In the genomic region with DNA sequence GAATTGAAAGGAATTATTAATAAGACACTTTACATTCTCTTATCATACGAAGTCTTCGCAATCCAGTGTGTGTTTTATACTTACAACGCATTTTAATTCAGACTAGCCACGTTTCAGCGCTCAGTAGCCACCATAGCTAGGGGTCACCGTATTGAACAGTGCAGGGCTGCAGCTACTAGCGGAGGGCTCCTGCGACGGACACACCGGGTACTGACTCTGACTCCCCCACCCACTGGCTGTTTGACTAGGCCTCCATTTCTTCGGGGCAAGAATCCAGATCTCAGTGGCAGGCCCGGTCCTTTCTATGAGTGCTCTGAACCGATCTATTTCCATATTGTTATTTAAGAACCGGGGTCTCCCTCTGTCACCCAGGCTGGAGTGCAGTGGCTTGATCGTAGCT, we compare ENCODE assay signal across 15 cellular contexts. TPM values are rescaled to one million over a fixed set of nuclear protein-coding genes. Genes with fewer than 3 reads are reported as not detected.
DNase-seq lines count a peak whose midpoint lies in the region; ATAC-seq and TF ChIP-seq lines count a peak whose summit lies in the region.
"Had no signal": no experiment of that assay in that cellular context is flagged by ENCODE, and none has a peak within 500 bp of the region (broad histone marks: within the 10 kb centered on the region; RNA-seq: fewer than 3 reads in every experiment).

No MANE protein-coding gene starts in this region.

- H3K27me3 Mint-ChIP-seq in T-helper 1 cell treated with Interleukin-12 subunit alpha and Interleukin-12 subunit beta and Interleukin-4 antibody, amounts not matched to agents 30 μg/mL and 1 μg/mL, for 36 hours (ENCODE audit: low read depth), result no peaks in the 10 kb centered on the region
- H3K27me3 Mint-ChIP-seq in GM23338 (ENCODE audit: insufficient read depth, low read depth, poor library complexity) (peaks cover 19% of the 10 kb centered on the region), nephron (ENCODE audit: low read depth) (no peaks in the 10 kb centered on the region)
- H3K27me3 Mint-ChIP-seq in activated naive CD8-positive, alpha-beta T cell treated with anti-CD3 and anti-CD28 coated beads for 36 hours, result no peaks in the 10 kb centered on the region

- no peak for ATAC-seq in GM23338
- ATAC-seq: heart left ventricle had no signal

- TF ChIP-seq CTCF in GM23338 (conservative IDR thresholded peaks at IDR 0.05; ENCODE audit: low read depth in 2 of 2), result no peak
- no peak for TF ChIP-seq CTCF in nephron (IDR thresholded peaks at IDR 0.05; ENCODE audit: unreplicated experiment in 3 of 3)

- no peaks in the 10 kb centered on the region for H3K36me3 Mint-ChIP-seq in T-helper 1 cell treated with Interleukin-12 subunit alpha and Interleukin-12 subunit beta and Interleukin-4 antibody, amounts not matched to agents 30 μg/mL and 1 μg/mL, for 36 hours (ENCODE audit: low read depth)
- peaks cover 8% of the 10 kb centered on the region; the same call in 2 of the 3 replicates for H3K36me3 Mint-ChIP-seq in GM23338 (ENCODE audit: low read depth)
- H3K36me3 Mint-ChIP-seq in activated naive CD8-positive, alpha-beta T cell treated with anti-CD3 and anti-CD28 coated beads for 36 hours, result peaks cover 6% of the 10 kb centered on the region
- no peaks in the 10 kb centered on the region for H3K36me3 Mint-ChIP-seq in nephron (ENCODE audit: low read depth)

- H3K79me2 ChIP-seq in GM23338 (replicated peaks; ENCODE audit: insufficient read depth), result peaks cover 38% of the 10 kb centered on the region

- peak overlapping the region; percentile 86; the same call in 1 of the 2 replicates for H3K4me2 ChIP-seq in GM23338

- H3K4me3 ChIP-seq in GM23338, result no peak overlapping the region
- H3K4me3 ChIP-seq: cardiac muscle cell, lung had no signal

- peaks cover 3% of the 10 kb centered on the region; the same call in 1 of the 2 replicates for H4K20me1 ChIP-seq in GM23338 (replicated peaks; ENCODE audit: insufficient read depth)
- H4K20me1 ChIP-seq: BLaER1 had no signal

- H3K4me1 ChIP-seq in GM23338 (ENCODE audit: insufficient read depth), result peaks cover 18% of the 10 kb centered on the region

- peak overlapping the region; percentile 28 for H3K4me3 Mint-ChIP-seq in T-helper 1 cell treated with Interleukin-12 subunit alpha and Interleukin-12 subunit beta and Interleukin-4 antibody, amounts not matched to agents 30 μg/mL and 1 μg/mL, for 36 hours
- peak overlapping the region; percentile 80 for H3K4me3 Mint-ChIP-seq in GM23338
- H3K4me3 Mint-ChIP-seq in activated naive CD8-positive, alpha-beta T cell treated with anti-CD3 and anti-CD28 coated beads for 36 hours, result peak overlapping the region; percentile 5
- H3K4me3 Mint-ChIP-seq in nephron, result peak overlapping the region; percentile 83 to 90 (median 89)

- H2AFZ ChIP-seq in GM23338, result 0 out of 2 replicates have a peak overlapping the region, but pooled peaks have one; percentile 43

- 0 out of 2 replicates have a peak, but pooled peaks cover 10% of the 10 kb centered on the region for H3F3A ChIP-seq in GM23338 (replicated peaks; ENCODE audit: low read depth)

- peaks cover 20% of the 10 kb centered on the region for H3K4me1 Mint-ChIP-seq in T-helper 1 cell treated with Interleukin-12 subunit alpha and Interleukin-12 subunit beta and Interleukin-4 antibody, amounts not matched to agents 30 μg/mL and 1 μg/mL, for 36 hours (ENCODE audit: low read depth)
- H3K4me1 Mint-ChIP-seq in GM23338 (peaks cover 25% of the 10 kb centered on the region), nephron (peaks cover 27% of the 10 kb centered on the region)
- H3K4me1 Mint-ChIP-seq in activated naive CD8-positive, alpha-beta T cell treated with anti-CD3 and anti-CD28 coated beads for 36 hours, result peaks cover 19% of the 10 kb centered on the region

- DNase-seq in T-helper 1 cell (no peak), GM23338 (ENCODE audit: low spot score) (no peak), RKO (ENCODE audit: low spot score) (no peak), NCI-H2081 treated with DMSO at 0.1 percent for 48 hours (lab: John Stamatoyannopoulos, UW) (no peak)
- no peak for DNase-seq in activated naive CD8-positive, alpha-beta T cell treated with anti-CD3 and anti-CD28 coated beads for 36 hours
- DNase-seq in central memory CD4-positive, alpha-beta T cell, result no peak
- DNase-seq: 8988T, heart left ventricle, NCI-H1048, NCI-H526 had no signal

- no peaks in the 10 kb centered on the region for H3K9me3 Mint-ChIP-seq in T-helper 1 cell treated with Interleukin-12 subunit alpha and Interleukin-12 subunit beta and Interleukin-4 antibody, amounts not matched to agents 30 μg/mL and 1 μg/mL, for 36 hours
- peaks cover 4% of the 10 kb centered on the region; the same call in 1 of the 3 replicates for H3K9me3 Mint-ChIP-seq in GM23338
- no peaks in the 10 kb centered on the region for H3K9me3 Mint-ChIP-seq in activated naive CD8-positive, alpha-beta T cell treated with anti-CD3 and anti-CD28 coated beads for 36 hours
- no peaks in the 10 kb centered on the region for H3K9me3 Mint-ChIP-seq in nephron

- H3K27me3 ChIP-seq in GM23338 (ENCODE audit: insufficient read depth), result no peaks in the 10 kb centered on the region
- H3K27me3 ChIP-seq: BLaER1, cardiac muscle cell, heart left ventricle had no signal

- no peaks in the 10 kb centered on the region for H3K36me3 ChIP-seq in GM23338 (ENCODE audit: insufficient read depth)
- H3K36me3 ChIP-seq: BLaER1, cardiac muscle cell, heart left ventricle had no signal

- H3K9me2 ChIP-seq in GM23338 (ENCODE audit: insufficient read depth), result no peaks in the 10 kb centered on the region

- H3K27ac Mint-ChIP-seq in T-helper 1 cell treated with Interleukin-12 subunit alpha and Interleukin-12 subunit beta and Interleukin-4 antibody, amounts not matched to agents 30 μg/mL and 1 μg/mL, for 36 hours, result no peak overlapping the region
- peak overlapping the region; percentile 51; the same call in 1 of the 2 replicates for H3K27ac Mint-ChIP-seq in GM23338
- no peak overlapping the region for H3K27ac Mint-ChIP-seq in activated naive CD8-positive, alpha-beta T cell treated with anti-CD3 and anti-CD28 coated beads for 36 hours
- peak overlapping the region; percentile 92 to 98 (median 97) for H3K27ac Mint-ChIP-seq in nephron

- 0 out of 2 replicates have a peak overlapping the region, but pooled peaks have one; percentile 39 for H3K27ac ChIP-seq in GM23338 (ENCODE audit: low read depth)
- H3K27ac ChIP-seq: cardiac muscle cell had no signal

TF ChIP-seq in GM23338, 12 proteins besides CTCF, POLR2A, EP300 and RAD21 (continues in another document):
- TF ChIP-seq, protein P1, sequence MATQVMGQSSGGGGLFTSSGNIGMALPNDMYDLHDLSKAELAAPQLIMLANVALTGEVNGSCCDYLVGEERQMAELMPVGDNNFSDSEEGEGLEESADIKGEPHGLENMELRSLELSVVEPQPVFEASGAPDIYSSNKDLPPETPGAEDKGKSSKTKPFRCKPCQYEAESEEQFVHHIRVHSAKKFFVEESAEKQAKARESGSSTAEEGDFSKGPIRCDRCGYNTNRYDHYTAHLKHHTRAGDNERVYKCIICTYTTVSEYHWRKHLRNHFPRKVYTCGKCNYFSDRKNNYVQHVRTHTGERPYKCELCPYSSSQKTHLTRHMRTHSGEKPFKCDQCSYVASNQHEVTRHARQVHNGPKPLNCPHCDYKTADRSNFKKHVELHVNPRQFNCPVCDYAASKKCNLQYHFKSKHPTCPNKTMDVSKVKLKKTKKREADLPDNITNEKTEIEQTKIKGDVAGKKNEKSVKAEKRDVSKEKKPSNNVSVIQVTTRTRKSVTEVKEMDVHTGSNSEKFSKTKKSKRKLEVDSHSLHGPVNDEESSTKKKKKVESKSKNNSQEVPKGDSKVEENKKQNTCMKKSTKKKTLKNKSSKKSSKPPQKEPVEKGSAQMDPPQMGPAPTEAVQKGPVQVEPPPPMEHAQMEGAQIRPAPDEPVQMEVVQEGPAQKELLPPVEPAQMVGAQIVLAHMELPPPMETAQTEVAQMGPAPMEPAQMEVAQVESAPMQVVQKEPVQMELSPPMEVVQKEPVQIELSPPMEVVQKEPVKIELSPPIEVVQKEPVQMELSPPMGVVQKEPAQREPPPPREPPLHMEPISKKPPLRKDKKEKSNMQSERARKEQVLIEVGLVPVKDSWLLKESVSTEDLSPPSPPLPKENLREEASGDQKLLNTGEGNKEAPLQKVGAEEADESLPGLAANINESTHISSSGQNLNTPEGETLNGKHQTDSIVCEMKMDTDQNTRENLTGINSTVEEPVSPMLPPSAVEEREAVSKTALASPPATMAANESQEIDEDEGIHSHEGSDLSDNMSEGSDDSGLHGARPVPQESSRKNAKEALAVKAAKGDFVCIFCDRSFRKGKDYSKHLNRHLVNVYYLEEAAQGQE (IDR thresholded peaks at IDR 0.05; ENCODE audit: unreplicated experiment), result no peak
- no peak for TF ChIP-seq CREB1 (CRISPR knock-in tag; IDR thresholded peaks at IDR 0.05; ENCODE audit: low read depth)
- no peak for TF ChIP-seq ZNF114 (CRISPR knock-in tag; IDR thresholded peaks at IDR 0.05)
- TF ChIP-seq ZNF331 (CRISPR knock-in tag; IDR thresholded peaks at IDR 0.05; ENCODE audit: low read depth), result no peak
- TF ChIP-seq, protein P2, sequence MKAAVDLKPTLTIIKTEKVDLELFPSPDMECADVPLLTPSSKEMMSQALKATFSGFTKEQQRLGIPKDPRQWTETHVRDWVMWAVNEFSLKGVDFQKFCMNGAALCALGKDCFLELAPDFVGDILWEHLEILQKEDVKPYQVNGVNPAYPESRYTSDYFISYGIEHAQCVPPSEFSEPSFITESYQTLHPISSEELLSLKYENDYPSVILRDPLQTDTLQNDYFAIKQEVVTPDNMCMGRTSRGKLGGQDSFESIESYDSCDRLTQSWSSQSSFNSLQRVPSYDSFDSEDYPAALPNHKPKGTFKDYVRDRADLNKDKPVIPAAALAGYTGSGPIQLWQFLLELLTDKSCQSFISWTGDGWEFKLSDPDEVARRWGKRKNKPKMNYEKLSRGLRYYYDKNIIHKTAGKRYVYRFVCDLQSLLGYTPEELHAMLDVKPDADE (IDR thresholded peaks at IDR 0.05), result no peak
- TF ChIP-seq STAT1 (IDR thresholded peaks at IDR 0.05; ENCODE audit: unreplicated experiment), result no peak
- TF ChIP-seq JUNB (IDR thresholded peaks at IDR 0.05; ENCODE audit: unreplicated experiment), result no peak

RNA-seq across cellular contexts. Expression of a gene that starts 1.5 kb away (rescaled TPM):
- total RNA-seq in GM23338 (2014; rRNA removed; shearing (Covaris generic)), result 240 and 244 TPM in 2 replicates
- polyA plus RNA-seq in GM23338 (2016; fragmentation: Nextera tagmentation; extraction: Ambion mirVana), result 207 and 232 TPM in 2 replicates
- 100 to 1,000 TPM; 121 to 128 TPM for total RNA-seq in activated naive CD8-positive, alpha-beta T cell treated with anti-CD3 and anti-CD28 coated beads for 36 hours

RNA-seq across cellular contexts. Expression of a gene that starts 39.9 kb away (rescaled TPM):
- 13.3 and 14.8 TPM in 2 replicates for total RNA-seq in GM23338 (2014; rRNA removed; shearing (Covaris generic))
- 33.2 and 38.4 TPM in 2 replicates for polyA plus RNA-seq in GM23338 (2016; fragmentation: Nextera tagmentation; extraction: Ambion mirVana)
- 10 to 100 TPM; 23.5 to 27.2 TPM for total RNA-seq in activated naive CD8-positive, alpha-beta T cell treated with anti-CD3 and anti-CD28 coated beads for 36 hours

RNA-seq across cellular contexts. Expression of a gene that starts 40.2 kb away (rescaled TPM):
- 43.2 and 77.9 TPM in 2 replicates for total RNA-seq in GM23338 (2014; rRNA removed; shearing (Covaris generic))
- 26.2 and 30.5 TPM in 2 replicates for polyA plus RNA-seq in GM23338 (2016; fragmentation: Nextera tagmentation; extraction: Ambion mirVana)
- 10 to 100 TPM; 81.8 to 84.0 TPM for total RNA-seq in activated naive CD8-positive, alpha-beta T cell treated with anti-CD3 and anti-CD28 coated beads for 36 hours

Comparison
In these comparisons a context has a peak if more than half of its experiments do, and no peak if none do; other contexts are left out.
1. H3K27ac Mint-ChIP-seq: peak in GM23338 (single experiment) and nephron (3 of 3); none in T-helper 1 cell treated with Interleukin-12 subunit alpha and Interleukin-12 subunit beta and Interleukin-4 antibody, amounts not matched to agents 30 μg/mL and 1 μg/mL, for 36 hours (single experiment) and activated naive CD8-positive, alpha-beta T cell treated with anti-CD3 and anti-CD28 coated beads for 36 hours (single experiment).
2. H3K4me3 Mint-ChIP-seq: peak in every context shown above with its lines; median percentile 89 in nephron; 80 in GM23338; 28 in T-helper 1 cell treated with Interleukin-12 subunit alpha and Interleukin-12 subunit beta and Interleukin-4 antibody, amounts not matched to agents 30 μg/mL and 1 μg/mL, for 36 hours; 5 in activated naive CD8-positive, alpha-beta T cell treated with anti-CD3 and anti-CD28 coated beads for 36 hours.